Comparison of ENCODE assay signal across 21 cellular contexts in genomic region chr1:214546076-214546475, GRCh38.
"Had no signal": no experiment of that assay in that cellular context is flagged by ENCODE, and none has a peak within 500 bp of the region (broad histone marks: within the 10 kb centered on the region; RNA-seq: fewer than 3 reads in every experiment).

No MANE protein-coding gene starts in this region.

- H3K9me3 ChIP-seq: adrenal gland, colonic mucosa, heart left ventricle, left lung, mucosa of descending colon, testis, upper lobe of right lung had no signal

- H3K27ac Mint-ChIP-seq: activated CD4-positive, alpha-beta memory T cell treated with anti-CD3 and anti-CD28 coated beads for 36 hours; activated CD4-positive, alpha-beta T cell treated with anti-CD3 and anti-CD28 coated beads for 36 hours; activated CD8-positive, alpha-beta memory T cell treated with anti-CD3 and anti-CD28 coated beads, Interleukin-2, amount 10 ng/mL, durations not matched to agents 7 days and 5 days; activated naive CD4-positive, alpha-beta T cell treated with anti-CD3 and anti-CD28 coated beads, Interleukin-2, amount 50 U/mL, for 24 hours; T-helper 17 cell had no signal

- H3K9me3 Mint-ChIP-seq: activated CD4-positive, alpha-beta memory T cell treated with anti-CD3 and anti-CD28 coated beads for 36 hours; activated naive CD4-positive, alpha-beta T cell treated with anti-CD3 and anti-CD28 coated beads, Interleukin-2, amount 50 U/mL, for 24 hours had no signal

- H3K4me3 ChIP-seq: adrenal gland, colonic mucosa, heart left ventricle, left lung, mucosa of descending colon, testis, upper lobe of right lung had no signal

- H3K4me1 Mint-ChIP-seq: activated CD4-positive, alpha-beta T cell treated with anti-CD3 and anti-CD28 coated beads for 36 hours; activated naive CD4-positive, alpha-beta T cell treated with anti-CD3 and anti-CD28 coated beads, Interleukin-2, amount 50 U/mL, for 24 hours had no signal

- H3K36me3 Mint-ChIP-seq: activated CD4-positive, alpha-beta memory T cell treated with anti-CD3 and anti-CD28 coated beads for 36 hours; activated CD8-positive, alpha-beta memory T cell treated with anti-CD3 and anti-CD28 coated beads, Interleukin-2, amount 10 ng/mL, durations not matched to agents 7 days and 5 days; activated naive CD4-positive, alpha-beta T cell treated with anti-CD3 and anti-CD28 coated beads, Interleukin-2, amount 50 U/mL, for 24 hours; naive thymus-derived CD4-positive, alpha-beta T cell had no signal

- H3K4me3 Mint-ChIP-seq: activated CD4-positive, alpha-beta memory T cell treated with anti-CD3 and anti-CD28 coated beads for 36 hours; activated CD4-positive, alpha-beta T cell treated with anti-CD3 and anti-CD28 coated beads for 36 hours; activated CD8-positive, alpha-beta memory T cell treated with anti-CD3 and anti-CD28 coated beads, Interleukin-2, amount 10 ng/mL, durations not matched to agents 7 days and 5 days; activated naive CD4-positive, alpha-beta T cell treated with anti-CD3 and anti-CD28 coated beads, Interleukin-2, amount 50 U/mL, for 24 hours; naive thymus-derived CD4-positive, alpha-beta T cell; T-helper 17 cell had no signal

- H3K27me3 ChIP-seq: adrenal gland, colonic mucosa, testis, upper lobe of right lung had no signal

- H3K36me3 ChIP-seq: adrenal gland, colonic mucosa, heart left ventricle, left lung, upper lobe of right lung had no signal

- H3K4me1 ChIP-seq: colonic mucosa had no signal

- H3K27ac ChIP-seq: colonic mucosa, left lung, testis, upper lobe of right lung had no signal

- DNase-seq: activated CD4-positive, alpha-beta memory T cell treated with anti-CD3 and anti-CD28 coated beads for 36 hours; activated CD4-positive, alpha-beta T cell treated with anti-CD3 and anti-CD28 coated beads for 36 hours; activated CD8-positive, alpha-beta memory T cell treated with anti-CD3 and anti-CD28 coated beads, Interleukin-2, amount 10 ng/mL, durations not matched to agents 7 days and 5 days; activated T-cell treated with anti-CD3 and anti-CD28 coated beads, Interleukin-2, amount 50 U/mL, for 1 hour; adrenal gland; caudate nucleus; colonic mucosa; heart left ventricle; left lung; mucosa of descending colon; naive thymus-derived CD4-positive, alpha-beta T cell; posterior cingulate gyrus; right cardiac atrium; small intestine; stimulated activated CD4-positive, alpha-beta T cell treated with anti-CD3 and anti-CD28 coated beads, Interleukin-4, amount 100 ng/mL, for 4 hours; stimulated activated CD8-positive, alpha-beta memory T cell treated with anti-CD3 and anti-CD28 coated beads, Interleukin-4, amount 100 ng/mL, for 48 hours; stimulated activated naive CD8-positive, alpha-beta T cell treated with anti-CD3 and anti-CD28 coated beads, Interleukin-15, Interleukin-2, amounts not matched to agents 100 U/mL and 50 U/mL, for 24 hours; T-helper 17 cell; testis; upper lobe of right lung had no signal

- ATAC-seq: activated CD4-positive, alpha-beta T cell treated with anti-CD3 and anti-CD28 coated beads for 36 hours; activated CD8-positive, alpha-beta memory T cell treated with anti-CD3 and anti-CD28 coated beads, Interleukin-2, amount 10 ng/mL, durations not matched to agents 7 days and 5 days; heart left ventricle; left lung; mucosa of descending colon; naive thymus-derived CD4-positive, alpha-beta T cell; right cardiac atrium; stimulated activated naive CD8-positive, alpha-beta T cell treated with anti-CD3 and anti-CD28 coated beads, Interleukin-15, Interleukin-2, amounts not matched to agents 100 U/mL and 50 U/mL, for 24 hours; T-helper 17 cell; upper lobe of right lung had no signal
